In the genomic region with DNA sequence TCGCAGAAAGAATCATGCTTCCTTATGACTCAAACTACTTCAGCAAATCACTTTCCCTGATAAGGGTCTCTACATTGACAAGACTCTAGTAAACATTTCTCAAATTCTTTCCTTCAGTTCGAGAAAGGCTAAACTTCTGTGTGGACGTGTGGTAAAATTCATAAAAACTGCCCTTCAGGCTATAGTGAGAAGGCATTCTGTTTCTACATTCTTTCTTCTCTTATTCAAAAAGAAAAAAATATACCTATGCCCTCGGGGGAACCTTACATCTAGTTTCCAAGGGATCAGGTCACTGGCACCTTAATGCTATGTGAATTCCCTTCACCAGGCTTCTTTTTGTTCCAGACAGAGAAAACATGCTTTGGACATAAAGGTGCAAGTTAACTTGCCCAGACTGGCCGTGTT, we compare ENCODE assay signal across 1 cellular context.
TF ChIP-seq lines count a peak whose summit lies in the region.

No MANE protein-coding gene starts in this region.

TF ChIP-seq in HepG2, 621 proteins besides CTCF, POLR2A, EP300 and RAD21:
- TF ChIP-seq NCOA1 (CRISPR knock-in tag; IDR thresholded peaks at IDR 0.05) (no peak), ZNF552 (CRISPR knock-in tag; IDR thresholded peaks at IDR 0.05; ENCODE audit: borderline replicate concordance) (no peak)
